In the genomic region with DNA sequence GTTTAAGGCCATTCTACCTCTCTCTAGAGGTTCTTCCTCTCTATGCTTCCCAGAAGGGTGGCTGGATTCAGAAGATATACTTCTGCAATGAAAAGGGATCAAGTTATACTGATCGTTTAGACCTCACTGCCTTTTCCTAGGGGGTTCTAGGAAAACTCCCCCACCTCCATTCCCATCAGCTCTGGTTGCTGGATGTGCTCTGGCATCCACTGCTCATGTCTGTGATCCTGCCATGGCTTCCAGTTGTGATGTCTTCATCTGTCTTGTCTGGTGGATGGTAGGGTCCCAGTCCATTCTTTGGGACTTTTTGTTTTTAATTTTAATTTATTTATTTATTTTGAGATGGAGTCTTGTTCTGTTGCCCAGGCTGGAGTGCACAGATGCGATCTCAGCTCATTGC, we compare ENCODE assay signal across 28 cellular contexts.
"Had no signal": no experiment of that assay in that cellular context is flagged by ENCODE, and none has a peak within 500 bp of the region (broad histone marks: within the 10 kb centered on the region; RNA-seq: fewer than 3 reads in every experiment).

No MANE protein-coding gene starts in this region.

- H3K27me3 ChIP-seq: colonic mucosa, dorsolateral prefrontal cortex, esophagus muscularis mucosa, esophagus squamous epithelium, foreskin keratinocyte, gastrocnemius medialis, gastroesophageal sphincter, heart left ventricle, heart right ventricle had no signal

- H3K27ac ChIP-seq: colonic mucosa, coronary artery, dorsolateral prefrontal cortex, epithelial cell of prostate, esophagus muscularis mucosa, esophagus squamous epithelium, foreskin keratinocyte, gastrocnemius medialis, gastroesophageal sphincter, heart left ventricle, heart right ventricle had no signal

- ATAC-seq: effector memory CD8-positive, alpha-beta T cell; esophagus mucosa; foreskin keratinocyte; gastrocnemius medialis; gastroesophageal sphincter; heart left ventricle; heart right ventricle had no signal

- H3K4me1 ChIP-seq: colonic mucosa, esophagus muscularis mucosa, foreskin keratinocyte, gastrocnemius medialis, gastroesophageal sphincter, heart left ventricle had no signal

- DNase-seq: colonic mucosa; cortex of kidney; dermis blood vessel endothelial cell; dorsolateral prefrontal cortex; effector CD4-positive, alpha-beta T cell; effector CD8-positive, alpha-beta T cell; effector memory CD4-positive, alpha-beta T cell; effector memory CD8-positive, alpha-beta T cell; endodermal cell; erythroblast; esophagus squamous epithelium; foreskin fibroblast; foreskin keratinocyte; foreskin melanocyte; gastrocnemius medialis; glutamatergic neuron; head of caudate nucleus; heart left ventricle; heart right ventricle had no signal

- H3K9me3 ChIP-seq: colonic mucosa, esophagus muscularis mucosa, esophagus squamous epithelium, gastrocnemius medialis, gastroesophageal sphincter, heart left ventricle, heart right ventricle had no signal

- FAIRE-seq: colon, endometrium, endothelial cell of umbilical vein, frontal cortex had no signal

- H3K36me3 ChIP-seq: colonic mucosa, esophagus muscularis mucosa, esophagus squamous epithelium, gastrocnemius medialis, gastroesophageal sphincter, heart left ventricle, heart right ventricle had no signal

- H3K4me3 ChIP-seq: colonic mucosa, coronary artery, dorsolateral prefrontal cortex, esophagus muscularis mucosa, esophagus squamous epithelium, gastrocnemius medialis, gastroesophageal sphincter, heart left ventricle, heart right ventricle had no signal
